25 cellular contexts compared by ENCODE assay signal in genomic region chr13:99329477-99329876, GRCh38. TPM values are rescaled to one million over a fixed set of nuclear protein-coding genes. Genes with fewer than 3 reads are reported as not detected.
DNase-seq lines count a peak whose midpoint lies in the region; ATAC-seq and TF ChIP-seq lines count a peak whose summit lies in the region.
"Had no signal": no experiment of that assay in that cellular context is flagged by ENCODE, and none has a peak within 500 bp of the region (broad histone marks: within the 10 kb centered on the region; RNA-seq: fewer than 3 reads in every experiment).

No MANE protein-coding gene starts in this region.

- H3K4me3 ChIP-seq in OCI-LY1 (ENCODE audit: low read depth, low read length, poor library complexity, severe bottlenecking) (no peak overlapping the region), thyroid gland (replicated peaks in 1 of 3) (no peak overlapping the region)
- H3K4me3 ChIP-seq: BLaER1 had no signal

- no peaks in the 10 kb centered on the region for H3K79me2 ChIP-seq in OCI-LY1 (ENCODE audit: insufficient read depth, low read length)

- no peaks in the 10 kb centered on the region for H3K27me3 ChIP-seq in OCI-LY1 (ENCODE audit: insufficient read depth, low read length)
- H3K27me3 ChIP-seq in thyroid gland, result no peaks in the 10 kb centered on the region
- H3K27me3 ChIP-seq: BLaER1 had no signal

- TF ChIP-seq POLR2A in thyroid gland (IDR thresholded peaks at IDR 0.05), result no peak

- TF ChIP-seq CTCF in OCI-LY1 (IDR thresholded peaks at IDR 0.05; ENCODE audit: low read length) (no peak), thyroid gland (IDR thresholded peaks at IDR 0.05) (no peak)

- H3K4me1 Mint-ChIP-seq in activated T-cell treated with anti-CD3 and anti-CD28 coated beads, Interleukin-2, amount 50 U/mL, for 24 hours (ENCODE audit: low read depth), result peaks cover 69% of the 10 kb centered on the region
- H3K4me1 Mint-ChIP-seq in activated T-cell treated with anti-CD3 and anti-CD28 coated beads, Interleukin-2, amount 50 U/mL, for 72 hours (ENCODE audit: low read depth), result peaks cover 82% of the 10 kb centered on the region

- peaks cover 73% of the 10 kb centered on the region for H3K36me3 Mint-ChIP-seq in activated T-cell treated with anti-CD3 and anti-CD28 coated beads, Interleukin-2, amount 50 U/mL, for 24 hours (ENCODE audit: low read depth)
- H3K36me3 Mint-ChIP-seq in activated T-cell treated with anti-CD3 and anti-CD28 coated beads, Interleukin-2, amount 50 U/mL, for 72 hours (ENCODE audit: insufficient read depth in 2 of 2), result peaks cover 14 to 41% of the 10 kb centered on the region in 2 donors

- WGBS in thyroid gland, 2 donors, result 38 to 63% methylated on average over 1 of the region's 1 CpG

- H2AFZ ChIP-seq in OCI-LY1 (ENCODE audit: low read length), result no peak overlapping the region

- no peak for ATAC-seq in activated T-cell treated with anti-CD3 and anti-CD28 coated beads, Interleukin-2, amount 50 U/mL, for 72 hours (replicated peaks in 1 of 2)
- ATAC-seq in esophagus mucosa, result peak; percentile 20
- no peak for ATAC-seq in sciatic nerve
- ATAC-seq: HCT116, Panc1 had no signal

- no peak overlapping the region for H3K4me3 Mint-ChIP-seq in activated T-cell treated with anti-CD3 and anti-CD28 coated beads, Interleukin-2, amount 50 U/mL, for 24 hours
- H3K4me3 Mint-ChIP-seq in activated T-cell treated with anti-CD3 and anti-CD28 coated beads, Interleukin-2, amount 50 U/mL, for 72 hours, result no peak overlapping the region
- H3K4me3 Mint-ChIP-seq: CD4-positive, CD25-positive, alpha-beta regulatory T cell had no signal

- H3F3A ChIP-seq in OCI-LY1 (ENCODE audit: insufficient read depth, low read length), result 0 out of 2 replicates have a peak, but pooled peaks cover 7% of the 10 kb centered on the region

- H3K9me3 ChIP-seq in OCI-LY1 (ENCODE audit: low read length) (no peaks in the 10 kb centered on the region), thyroid gland (no peaks in the 10 kb centered on the region)
- H3K9me3 ChIP-seq: BLaER1 had no signal

- H3K4me2 ChIP-seq in OCI-LY1 (ENCODE audit: low read length), result no peak overlapping the region
- H3K4me2 ChIP-seq: BLaER1 had no signal

- peak overlapping the region; percentile 4 for H3K27ac Mint-ChIP-seq in activated T-cell treated with anti-CD3 and anti-CD28 coated beads, Interleukin-2, amount 50 U/mL, for 24 hours
- H3K27ac Mint-ChIP-seq in activated T-cell treated with anti-CD3 and anti-CD28 coated beads, Interleukin-2, amount 50 U/mL, for 72 hours, result no peak overlapping the region
- H3K27ac Mint-ChIP-seq: CD4-positive, CD25-positive, alpha-beta regulatory T cell had no signal

- intact Hi-C loops in thyroid gland (cut with DNase I) (no loop called here), cardiac septum (cut with DNase I) (no loop called here), sciatic nerve (cut with DNase I) (no loop called here)

- no peaks in the 10 kb centered on the region for H3K9me2 ChIP-seq in OCI-LY1 (ENCODE audit: low read depth, low read length)

- no peak overlapping the region for H3K9ac ChIP-seq in OCI-LY1 (ENCODE audit: low read length)
- H3K9ac ChIP-seq: BLaER1 had no signal

- peaks cover 18% of the 10 kb centered on the region for H3K36me3 ChIP-seq in OCI-LY1 (ENCODE audit: insufficient read depth, low read length)
- H3K36me3 ChIP-seq in thyroid gland, result no peaks in the 10 kb centered on the region

- H3K27me3 Mint-ChIP-seq in activated T-cell treated with anti-CD3 and anti-CD28 coated beads, Interleukin-2, amount 50 U/mL, for 24 hours, result no peaks in the 10 kb centered on the region
- no peaks in the 10 kb centered on the region for H3K27me3 Mint-ChIP-seq in activated T-cell treated with anti-CD3 and anti-CD28 coated beads, Interleukin-2, amount 50 U/mL, for 72 hours (ENCODE audit: low read depth)
- H3K27me3 Mint-ChIP-seq: CD4-positive, CD25-positive, alpha-beta regulatory T cell had no signal

- H3K4me1 ChIP-seq in OCI-LY1 (ENCODE audit: insufficient read depth, low read length, severe bottlenecking) (peaks cover 89% of the 10 kb centered on the region), thyroid gland (no peaks in the 10 kb centered on the region)

- DNase-seq in activated T-cell treated with anti-CD3 and anti-CD28 coated beads, Interleukin-2, amount 50 U/mL, for 24 hours, result no peak
- no peak for DNase-seq in activated T-cell treated with anti-CD3 and anti-CD28 coated beads, Interleukin-2, amount 50 U/mL, for 72 hours
- peak; percentile 77 to 83 for DNase-seq in thyroid gland
- DNase-seq in cardiac septum (ENCODE audit: low spot score), result no peak
- DNase-seq in cerebellar nuclear complex (lab: John Stamatoyannopoulos, UW), result no peak
- no peak for DNase-seq in sciatic nerve (ENCODE audit: low spot score)
- DNase-seq: CD4-positive, CD25-positive, alpha-beta regulatory T cell; COR-L47; GF-D8; Karpas-422; MV-4-11; NCI-H1105 treated with DMSO at 0.1 percent for 48 hours; NCI-H2029; NCI-H2227 treated with DMSO at 0.1 percent for 48 hours; NCI-H526 treated with DMSO at 0.1 percent for 48 hours; SHP77 had no signal

- no peaks in the 10 kb centered on the region for H4K20me1 ChIP-seq in OCI-LY1 (ENCODE audit: insufficient read depth, low read length)

- H3K27ac ChIP-seq in OCI-LY1 (ENCODE audit: low read depth, low read length, poor library complexity, severe bottlenecking), result peak overlapping the region; percentile 96
- no peak overlapping the region for H3K27ac ChIP-seq in thyroid gland
- H3K27ac ChIP-seq: BLaER1, RWPE1 had no signal

- no peaks in the 10 kb centered on the region for H3K9me3 Mint-ChIP-seq in activated T-cell treated with anti-CD3 and anti-CD28 coated beads, Interleukin-2, amount 50 U/mL, for 24 hours
- peaks cover 3 to 7% of the 10 kb centered on the region in 2 donors for H3K9me3 Mint-ChIP-seq in activated T-cell treated with anti-CD3 and anti-CD28 coated beads, Interleukin-2, amount 50 U/mL, for 72 hours
- H3K9me3 Mint-ChIP-seq: CD4-positive, CD25-positive, alpha-beta regulatory T cell had no signal

RNA-seq across cellular contexts. Expression of gene GPR183, which starts 22.3 kb away (rescaled TPM):
- total RNA-seq in activated T-cell treated with anti-CD3 and anti-CD28 coated beads, Interleukin-2, amount 50 U/mL, for 72 hours, result 10 to 100 TPM; 32.8 to 57.5 TPM
- total RNA-seq in esophagus mucosa (0.76 TPM), thyroid gland (1 to 10 TPM; 2.5 to 9.7 (median 5.1) TPM), cardiac septum (1.1 TPM), sciatic nerve (19.5 TPM)
- total RNA-seq: A172, H1, HT-29 had no signal

Comparison
In these comparisons a context has a peak if more than half of its experiments do, and no peak if none do; other contexts are left out.
1. DNase-seq: peak in thyroid gland (2 of 2); none in activated T-cell treated with anti-CD3 and anti-CD28 coated beads, Interleukin-2, amount 50 U/mL, for 24 hours (single experiment), activated T-cell treated with anti-CD3 and anti-CD28 coated beads, Interleukin-2, amount 50 U/mL, for 72 hours (0 of 2), cardiac septum (single experiment), cerebellar nuclear complex (0 of 2) and sciatic nerve (single experiment).